In the genomic region with DNA sequence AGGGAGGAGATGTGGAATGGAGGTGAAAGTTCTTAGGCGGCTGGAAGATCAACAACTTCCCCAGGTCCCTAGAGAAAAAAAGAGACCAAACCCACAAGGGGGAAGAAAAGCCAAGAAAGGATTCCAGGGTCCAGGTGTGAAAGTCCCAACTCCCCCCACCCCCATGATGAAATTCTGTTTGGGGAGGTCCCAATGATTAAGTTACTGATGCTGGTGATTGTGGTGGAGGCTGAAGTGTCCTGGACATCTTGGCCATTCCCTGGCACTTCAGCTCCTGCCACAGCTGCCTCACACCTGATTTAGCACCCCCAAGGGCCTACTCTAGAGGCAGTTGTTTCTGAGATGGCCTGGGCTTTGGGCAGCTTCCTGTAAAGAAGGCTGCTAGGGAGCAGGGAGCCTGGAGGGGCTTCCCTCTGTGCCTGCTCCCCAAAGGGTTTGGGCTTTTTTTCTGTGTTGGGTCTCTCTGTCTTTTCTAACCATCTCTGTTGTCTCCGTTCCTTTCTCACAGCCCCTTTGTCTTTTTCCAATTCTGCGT, we compare ENCODE assay signal across 1 cellular context.
TF ChIP-seq lines count a peak whose summit lies in the region.

No MANE protein-coding gene starts in this region.

TF ChIP-seq in endothelial cell of umbilical vein, 7 proteins besides CTCF, POLR2A, EP300 and RAD21:
- no peak for TF ChIP-seq FOS (IDR thresholded peaks at IDR 0.05; ENCODE audit: borderline replicate concordance, insufficient read depth, low read length)
- TF ChIP-seq POLR2AphosphoS5 (IDR thresholded peaks at IDR 0.05; ENCODE audit: insufficient read depth, low read depth, low read length) = no peak
